In genomic region chrX:49249616-49250015, GRCh38 we compare ENCODE assay signal across 23 cellular contexts. TPM values are rescaled to one million over a fixed set of nuclear protein-coding genes. Genes with fewer than 3 reads are reported as not detected.
DNase-seq lines count a peak whose midpoint lies in the region; ATAC-seq, FAIRE-seq and TF ChIP-seq lines count a peak whose summit lies in the region.
"Had no signal": no experiment of that assay in that cellular context is flagged by ENCODE, and none has a peak within 500 bp of the region (broad histone marks: within the 10 kb centered on the region; RNA-seq: fewer than 3 reads in every experiment).

No MANE protein-coding gene starts in this region.

- H2AFZ ChIP-seq in K562 (ENCODE audit: low read depth, low read length), result no peak overlapping the region

- in situ Hi-C loops in K562 (cut with MboI), result no loop called here
- in situ Hi-C loops in gastrocnemius medialis (cut with MboI; ENCODE audit: low sequenced_read_pairs in 4 of 4), result no loop called here

- H3K36me3 ChIP-seq in CD4-positive, CD25-positive, alpha-beta regulatory T cell (ENCODE audit: control insufficient read depth, insufficient read depth, low read length), result peaks cover 28% of the 10 kb centered on the region
- peaks cover 39% of the 10 kb centered on the region; the same call in 2 of the 3 replicates for H3K36me3 ChIP-seq in K562 (ENCODE audit: control insufficient read depth, insufficient read depth, low read length)
- peaks cover 0 to 5% of the 10 kb centered on the region in 2 donors for H3K36me3 ChIP-seq in gastrocnemius medialis

- peak overlapping the region in 1 of 4 donors; percentile 60 for H3K4me3 Mint-ChIP-seq in CD4-positive, CD25-positive, alpha-beta regulatory T cell
- H3K4me3 Mint-ChIP-seq in activated CD8-positive, alpha-beta T cell treated with anti-CD3 and anti-CD28 coated beads for 36 hours, result no peak overlapping the region
- H3K4me3 Mint-ChIP-seq in stimulated activated effector memory CD8-positive, alpha-beta T cell treated with anti-CD3 and anti-CD28 coated beads, Interleukin-12 subunit alpha, Interleukin-12 subunit beta, amount 100 ng/mL, for 72 hours, result no peak overlapping the region
- H3K4me3 Mint-ChIP-seq: B cell; CD4-positive, alpha-beta T cell had no signal

- H3K9ac ChIP-seq in K562 (ENCODE audit: insufficient read depth in 1 of 2, low read depth in 2 of 2, low read length in 2 of 2), result no peak overlapping the region
- H3K9ac ChIP-seq: BLaER1 had no signal

- no peaks in the 10 kb centered on the region for H4K20me1 ChIP-seq in K562 (replicated peaks; ENCODE audit: control insufficient read depth, insufficient read depth, low read length)
- H4K20me1 ChIP-seq: BLaER1 had no signal

- no peaks in the 10 kb centered on the region; the same call in 2 of the 3 replicates for H3K79me2 ChIP-seq in K562 (ENCODE audit: control insufficient read depth, insufficient read depth, low read length)

- no peak for TF ChIP-seq RAD21 in K562 (CRISPR knock-in tag; conservative IDR thresholded peaks at IDR 0.05 in 1 of 2, IDR thresholded peaks at IDR 0.05 in 1 of 2)

- TF ChIP-seq EP300 in K562 (IDR thresholded peaks at IDR 0.05; ENCODE audit: low read length), result no peak

- BruUV-seq in K562 (replicated peaks; lab: Mats Ljungman, UMichigan), result no TSS peak

- H3K9me1 ChIP-seq in K562 (ENCODE audit: control insufficient read depth, insufficient read depth, low read length), result no peaks in the 10 kb centered on the region

- CTCF ChIA-PET in activated CD8-positive, alpha-beta T cell treated with anti-CD3 and anti-CD28 coated beads for 36 hours (lab: Charles Lee), result no interaction called here
- CTCF ChIA-PET in K562 (lab: Yijun Ruan, JAX; ENCODE audit: low intra/inter-chr PET ratio), result no interaction called here

- intact Hi-C loops in activated CD8-positive, alpha-beta T cell treated with anti-CD3 and anti-CD28 coated beads for 36 hours (cut with micrococcal nuclease), result no loop called here
- intact Hi-C loops in K562 (cut with micrococcal nuclease), result no loop called here
- intact Hi-C loops in gastrocnemius medialis (cut with DNase I; ENCODE audit: low total_unique reads), result no loop called here

- peaks cover 14% of the 10 kb centered on the region for H3K36me3 Mint-ChIP-seq in CD4-positive, CD25-positive, alpha-beta regulatory T cell
- peaks cover 19% of the 10 kb centered on the region for H3K36me3 Mint-ChIP-seq in activated CD8-positive, alpha-beta T cell treated with anti-CD3 and anti-CD28 coated beads for 36 hours (ENCODE audit: low read depth)
- peaks cover 85% of the 10 kb centered on the region for H3K36me3 Mint-ChIP-seq in stimulated activated effector memory CD8-positive, alpha-beta T cell treated with anti-CD3 and anti-CD28 coated beads, Interleukin-12 subunit alpha, Interleukin-12 subunit beta, amount 100 ng/mL, for 72 hours

- peak in 1 of 3 donors; percentile 51 for DNase-seq in CD4-positive, CD25-positive, alpha-beta regulatory T cell
- no peak for DNase-seq in activated CD8-positive, alpha-beta T cell treated with anti-CD3 and anti-CD28 coated beads for 36 hours
- DNase-seq in K562 (ENCODE audit: extremely low read depth in 1 of 4, low spot score in 3 of 4) (no peak), NCI-H2171 (lab: John Stamatoyannopoulos, UW) (no peak), GDM1 (lab: John Stamatoyannopoulos, UW) (no peak), gastrocnemius medialis (no peak)
- DNase-seq in stimulated activated effector memory CD8-positive, alpha-beta T cell treated with anti-CD3 and anti-CD28 coated beads, Interleukin-12 subunit alpha, Interleukin-12 subunit beta, amount 100 ng/mL, for 72 hours (ENCODE audit: low spot score in 2 of 2), result no peak
- DNase-seq: CD4-positive, alpha-beta T cell; CD8-positive, alpha-beta memory T cell; DMS 273 treated with DMSO at 0.1 percent for 48 hours; DMS79; EL; GF-D8; GOT3; HCEC 1CT had no signal

- 83% methylated on average over 2 of the region's 9 CpGs for WGBS in K562 (ENCODE audit: insufficient coverage, low coverage, missing lambda C conversion rate)

- H3K27ac Mint-ChIP-seq in CD4-positive, CD25-positive, alpha-beta regulatory T cell, result no peak overlapping the region
- no peak overlapping the region for H3K27ac Mint-ChIP-seq in activated CD8-positive, alpha-beta T cell treated with anti-CD3 and anti-CD28 coated beads for 36 hours
- peak overlapping the region; percentile 83 for H3K27ac Mint-ChIP-seq in stimulated activated effector memory CD8-positive, alpha-beta T cell treated with anti-CD3 and anti-CD28 coated beads, Interleukin-12 subunit alpha, Interleukin-12 subunit beta, amount 100 ng/mL, for 72 hours
- H3K27ac Mint-ChIP-seq: B cell had no signal

- H3K9me3 Mint-ChIP-seq in CD4-positive, CD25-positive, alpha-beta regulatory T cell, result peaks cover 0 to 2% (median 0%) of the 10 kb centered on the region in 7 donors
- no peaks in the 10 kb centered on the region for H3K9me3 Mint-ChIP-seq in activated CD8-positive, alpha-beta T cell treated with anti-CD3 and anti-CD28 coated beads for 36 hours
- no peaks in the 10 kb centered on the region for H3K9me3 Mint-ChIP-seq in stimulated activated effector memory CD8-positive, alpha-beta T cell treated with anti-CD3 and anti-CD28 coated beads, Interleukin-12 subunit alpha, Interleukin-12 subunit beta, amount 100 ng/mL, for 72 hours
- H3K9me3 Mint-ChIP-seq: CD4-positive, alpha-beta T cell; CD8-positive, alpha-beta memory T cell had no signal

- H3K4me3 ChIP-seq in CD4-positive, CD25-positive, alpha-beta regulatory T cell (ENCODE audit: low read depth, low read length), result no peak overlapping the region
- no peak overlapping the region for H3K4me3 ChIP-seq in K562
- H3K4me3 ChIP-seq in gastrocnemius medialis, result no peak overlapping the region
- H3K4me3 ChIP-seq: BLaER1 had no signal

- FAIRE-seq in K562 (lab: Jason Lieb, UNC), result no peak
- FAIRE-seq: D721Med, GM12891, H54 had no signal

- no peaks in the 10 kb centered on the region for H3K27me3 Mint-ChIP-seq in CD4-positive, CD25-positive, alpha-beta regulatory T cell
- H3K27me3 Mint-ChIP-seq in activated CD8-positive, alpha-beta T cell treated with anti-CD3 and anti-CD28 coated beads for 36 hours, result no peaks in the 10 kb centered on the region
- H3K27me3 Mint-ChIP-seq: B cell; CD4-positive, alpha-beta T cell had no signal

- peaks cover 65% of the 10 kb centered on the region for H3K4me1 ChIP-seq in CD4-positive, CD25-positive, alpha-beta regulatory T cell (ENCODE audit: control insufficient read depth, insufficient read depth, low read length, poor library complexity, severe bottlenecking)
- peaks cover 12 to 32% of the 10 kb centered on the region in 2 experiments; a peak in 4 of 5 replicates for H3K4me1 ChIP-seq in K562 (replicated peaks in 1 of 2; ENCODE audit: control insufficient read depth in 2 of 2, insufficient read depth in 2 of 2, low read length in 2 of 2)
- H3K4me1 ChIP-seq in gastrocnemius medialis, result no peaks in the 10 kb centered on the region
- H3K4me1 ChIP-seq: BLaER1 had no signal

- POLR2A ChIA-PET in activated CD8-positive, alpha-beta T cell treated with anti-CD3 and anti-CD28 coated beads for 36 hours (lab: Charles Lee), result interaction anchor here (0.7 to 1.3 kb wide), 3 partner anchors 9 to 24 kb away, joined by 3 to 5 read pairs (median 3); no protein-coding TSS in a partner anchor
- POLR2A ChIA-PET in K562 (lab: Yijun Ruan, JAX), result interaction anchor here (0.9 to 2.4 kb wide), 5 partner anchors 8 to 23 kb away, joined by 3 to 10 read pairs (median 4); no protein-coding TSS in a partner anchor

- TF ChIP-seq POLR2A in K562 (conservative IDR thresholded peaks at IDR 0.05), result no peak
- no peak for TF ChIP-seq POLR2A in gastrocnemius medialis (IDR thresholded peaks at IDR 0.05)

- peaks cover 0 to 69% (median 21%) of the 10 kb centered on the region in 4 donors for H3K4me1 Mint-ChIP-seq in CD4-positive, CD25-positive, alpha-beta regulatory T cell
- H3K4me1 Mint-ChIP-seq in activated CD8-positive, alpha-beta T cell treated with anti-CD3 and anti-CD28 coated beads for 36 hours (ENCODE audit: low read depth), result peaks cover 7% of the 10 kb centered on the region
- H3K4me1 Mint-ChIP-seq in stimulated activated effector memory CD8-positive, alpha-beta T cell treated with anti-CD3 and anti-CD28 coated beads, Interleukin-12 subunit alpha, Interleukin-12 subunit beta, amount 100 ng/mL, for 72 hours, result peaks cover 34% of the 10 kb centered on the region

- H3K4me2 ChIP-seq in K562 (ENCODE audit: insufficient read depth, low read length), result no peak overlapping the region
- H3K4me2 ChIP-seq: BLaER1 had no signal

- peak; percentile 2 to 3 for ATAC-seq in CD4-positive, CD25-positive, alpha-beta regulatory T cell (ENCODE audit: low read depth in 2 of 2)
- ATAC-seq in activated CD8-positive, alpha-beta T cell treated with anti-CD3 and anti-CD28 coated beads for 36 hours, result peak; percentile 18
- ATAC-seq in K562 (no peak), gastrocnemius medialis (no peak)
- no peak for ATAC-seq in stimulated activated effector memory CD8-positive, alpha-beta T cell treated with anti-CD3 and anti-CD28 coated beads, Interleukin-12 subunit alpha, Interleukin-12 subunit beta, amount 100 ng/mL, for 72 hours

- peak overlapping the region; percentile 66 for H3K27ac ChIP-seq in CD4-positive, CD25-positive, alpha-beta regulatory T cell (ENCODE audit: insufficient read depth, low read length, poor library complexity, severe bottlenecking)
- H3K27ac ChIP-seq in K562 (ENCODE audit: extremely low read depth, low read depth, low read length) (no peak overlapping the region), gastrocnemius medialis (no peak overlapping the region)
- H3K27ac ChIP-seq: BLaER1, C4-2B had no signal

- H3K9me3 ChIP-seq in CD4-positive, CD25-positive, alpha-beta regulatory T cell (ENCODE audit: control insufficient read depth in 2 of 2, low read length in 2 of 2), result no peaks in the 10 kb centered on the region
- H3K9me3 ChIP-seq in K562 (replicated peaks; ENCODE audit: control insufficient read depth, insufficient read depth, low read depth, low read length), result no peaks in the 10 kb centered on the region
- H3K9me3 ChIP-seq in gastrocnemius medialis, result no peaks in the 10 kb centered on the region
- H3K9me3 ChIP-seq: BLaER1 had no signal

- no peak for TF ChIP-seq CTCF in activated CD8-positive, alpha-beta T cell treated with anti-CD3 and anti-CD28 coated beads for 36 hours (IDR thresholded peaks at IDR 0.05)
- TF ChIP-seq CTCF in K562 (IDR thresholded peaks at IDR 0.05 in 2 of 3, conservative IDR thresholded peaks at IDR 0.05 in 1 of 3; ENCODE audit: insufficient read depth in 2 of 3, low read depth in 1 of 3, low read length in 3 of 3) (no peak), gastrocnemius medialis (IDR thresholded peaks at IDR 0.05 in 4 of 5, conservative IDR thresholded peaks at IDR 0.05 in 1 of 5) (no peak)

- no peaks in the 10 kb centered on the region for H3K27me3 ChIP-seq in CD4-positive, CD25-positive, alpha-beta regulatory T cell (ENCODE audit: control insufficient read depth, insufficient read depth, low read length)
- no peaks in the 10 kb centered on the region for H3K27me3 ChIP-seq in K562 (ENCODE audit: control insufficient read depth in 2 of 2, insufficient read depth in 2 of 2, low read length in 2 of 2)
- H3K27me3 ChIP-seq in gastrocnemius medialis, result no peaks in the 10 kb centered on the region

RNA-seq across cellular contexts. Expression of gene CCDC22, which starts 14.3 kb away (rescaled TPM):
- 18.3 TPM for total RNA-seq in CD4-positive, CD25-positive, alpha-beta regulatory T cell
- polyA plus RNA-seq in CD4-positive, CD25-positive, alpha-beta regulatory T cell, result 10 to 100 TPM; 18.8 to 34.6 (median 28.0) TPM
- total RNA-seq in activated CD8-positive, alpha-beta T cell treated with anti-CD3 and anti-CD28 coated beads for 36 hours, result 10 to 100 TPM; 27.4 to 29.9 TPM
- total RNA-seq in K562 (2011; cell fraction: chromatin; rRNA removed; ENCODE audit: low replicate concordance), result 18.9 and 51.1 TPM in 2 replicates
- 27.2 and 29.1 TPM in 2 replicates for total RNA-seq in K562 (2011; cell fraction: nucleolus; rRNA removed)
- 22.7 and 25.3 TPM in 2 replicates for total RNA-seq in K562 (2011; cell fraction: nucleoplasm; rRNA removed)
- total RNA-seq in K562 (2014; rRNA removed), result 13.5 and 14.0 TPM in 2 replicates
- 2.5 and 3.6 TPM in 2 replicates for total RNA-seq in K562 (2014; rRNA removed; fragmentation: Illumina TruSeq; extraction: Trizol)
- 6.6 and 7.1 TPM in 2 replicates for total RNA-seq in K562 (2015; rRNA removed; fragmentation: Illumina TruSeq; extraction: Trizol)
- total RNA-seq in K562 (2021), result 20.9 and 22.7 TPM in 2 replicates
- 11.7 and 26.4 TPM in 2 replicates for polyA plus RNA-seq in K562 (2011; rRNA removed)
- polyA plus RNA-seq in K562 (2011; cell fraction: cytosol; rRNA removed), result 19.0 and 32.2 TPM in 2 replicates
- polyA plus RNA-seq in K562 (2011; cell fraction: nucleus; rRNA removed), result 72.0 and 73.7 TPM in 2 replicates
- 14.8 and 30.0 TPM in 2 replicates for polyA plus RNA-seq in K562 (2012)
- 5.1 and 12.0 TPM in 2 replicates for polyA plus RNA-seq in K562 (2014; fragmentation: Illumina TruSeq; extraction: Trizol)
- under 1 TPM; 0.32 to 0.74 TPM for polyA plus RNA-seq in K562 (2014; fragmentation: Nextera tagmentation; extraction: Ambion mirVana)
- 11.1 and 13.6 TPM in 2 replicates for polyA plus RNA-seq in K562 (2014; rRNA removed)
- polyA minus RNA-seq in K562 (2011; rRNA and poly(A)+ RNA removed), result 12.0 and 15.2 TPM in 2 replicates
- polyA minus RNA-seq in K562 (2011; cell fraction: cytosol; rRNA and poly(A)+ RNA removed), result 21.5 and 24.4 TPM in 2 replicates
- 9.8 and 17.3 TPM in 2 replicates for polyA minus RNA-seq in K562 (2011; cell fraction: nucleus; rRNA and poly(A)+ RNA removed)
- 10 to 100 TPM; 11.1 to 22.0 (median 17.0) TPM for total RNA-seq in gastrocnemius medialis

RNA-seq across cellular contexts. Expression of gene FOXP3, which starts 14.9 kb away (rescaled TPM):
- 198 TPM for total RNA-seq in CD4-positive, CD25-positive, alpha-beta regulatory T cell
- polyA plus RNA-seq in CD4-positive, CD25-positive, alpha-beta regulatory T cell, result 100 to 1,000 TPM; 154 to 190 (median 172) TPM
- total RNA-seq in activated CD8-positive, alpha-beta T cell treated with anti-CD3 and anti-CD28 coated beads for 36 hours, result 10 to 100 TPM; 22.3 to 23.5 TPM
- total RNA-seq in K562 (2011; cell fraction: chromatin; rRNA removed; ENCODE audit: low replicate concordance), result 0.19 TPM in 1 of 2 replicates, not detected in the other
- 0.26 and 0.33 TPM in 2 replicates for total RNA-seq in K562 (2011; cell fraction: nucleolus; rRNA removed)
- total RNA-seq in K562 (2011; cell fraction: nucleoplasm; rRNA removed), result 0.31 TPM in 1 of 2 replicates, not detected in the other
- total RNA-seq in K562 (2014; rRNA removed) (not detected in 2 replicates), K562 (2014; rRNA removed; fragmentation: Illumina TruSeq; extraction: Trizol) (0.07 TPM in 1 of 2 replicates, not detected in the other), K562 (2015; rRNA removed; fragmentation: Illumina TruSeq; extraction: Trizol) (0.08 TPM in 1 of 2 replicates, not detected in the other), K562 (2021) (0.16 and 0.24 TPM in 2 replicates), gastrocnemius medialis (not detected)
- polyA plus RNA-seq in K562 (2011; rRNA removed) (0.07 and 0.12 TPM in 2 replicates), K562 (2014; fragmentation: Illumina TruSeq; extraction: Trizol) (0.13 and 0.29 TPM in 2 replicates), K562 (2014; fragmentation: Nextera tagmentation; extraction: Ambion mirVana) (under 1 TPM in 1 of 2 experiments, not detected in 1; 0.04 TPM), K562 (2014; rRNA removed) (not detected in 2 replicates)
- 0.18 and 0.22 TPM in 2 replicates for polyA plus RNA-seq in K562 (2011; cell fraction: cytosol; rRNA removed)
- polyA plus RNA-seq in K562 (2011; cell fraction: nucleus; rRNA removed), result 0.20 and 0.24 TPM in 2 replicates
- polyA plus RNA-seq in K562 (2012), result 0.30 and 0.40 TPM in 2 replicates
- 0.14 TPM in 1 of 2 replicates, not detected in the other for polyA minus RNA-seq in K562 (2011; rRNA and poly(A)+ RNA removed)
- not detected in 2 replicates for polyA minus RNA-seq in K562 (2011; cell fraction: cytosol; rRNA and poly(A)+ RNA removed)
- not detected in 2 replicates for polyA minus RNA-seq in K562 (2011; cell fraction: nucleus; rRNA and poly(A)+ RNA removed)
- total RNA-seq: A172, B cell had no signal

RNA-seq across cellular contexts. Expression of gene CACNA1F, which starts 16.5 kb away (rescaled TPM):
- total RNA-seq in CD4-positive, CD25-positive, alpha-beta regulatory T cell, result 0.69 TPM
- polyA plus RNA-seq in CD4-positive, CD25-positive, alpha-beta regulatory T cell, result not detected
- 1 to 10 TPM in 1 of 2 experiments, under 1 TPM in 1; 0.90 to 1.1 TPM for total RNA-seq in activated CD8-positive, alpha-beta T cell treated with anti-CD3 and anti-CD28 coated beads for 36 hours
- total RNA-seq in K562 (2011; cell fraction: chromatin; rRNA removed; ENCODE audit: low replicate concordance), result 2.0 TPM in 2 replicates
- total RNA-seq in K562 (2011; cell fraction: nucleolus; rRNA removed), result 0.79 and 0.83 TPM in 2 replicates
- 0.84 and 1.7 TPM in 2 replicates for total RNA-seq in K562 (2011; cell fraction: nucleoplasm; rRNA removed)
- total RNA-seq in K562 (2014; rRNA removed) (under 0.01 TPM in 1 of 2 replicates, not detected in the other), K562 (2014; rRNA removed; fragmentation: Illumina TruSeq; extraction: Trizol) (not detected in 2 replicates), K562 (2015; rRNA removed; fragmentation: Illumina TruSeq; extraction: Trizol) (not detected in 2 replicates), K562 (2021) (0.04 TPM in 2 replicates), gastrocnemius medialis (not detected)
- polyA plus RNA-seq in K562 (2011; rRNA removed) (0.13 and 0.37 TPM in 2 replicates), K562 (2014; fragmentation: Illumina TruSeq; extraction: Trizol) (0.01 and 0.03 TPM in 2 replicates), K562 (2014; fragmentation: Nextera tagmentation; extraction: Ambion mirVana) (under 1 TPM in 1 of 2 experiments, not detected in 1; 0.01 TPM), K562 (2014; rRNA removed) (0.15 and 0.41 TPM in 2 replicates)
- polyA plus RNA-seq in K562 (2011; cell fraction: cytosol; rRNA removed), result 0.10 and 0.22 TPM in 2 replicates
- polyA plus RNA-seq in K562 (2011; cell fraction: nucleus; rRNA removed), result 1.5 and 1.9 TPM in 2 replicates
- polyA plus RNA-seq in K562 (2012), result 0.10 and 0.36 TPM in 2 replicates
- 0.04 and 0.06 TPM in 2 replicates for polyA minus RNA-seq in K562 (2011; rRNA and poly(A)+ RNA removed)
- not detected in 2 replicates for polyA minus RNA-seq in K562 (2011; cell fraction: cytosol; rRNA and poly(A)+ RNA removed)
- 0.27 and 0.56 TPM in 2 replicates for polyA minus RNA-seq in K562 (2011; cell fraction: nucleus; rRNA and poly(A)+ RNA removed)
- total RNA-seq: A172 had no signal
- polyA plus RNA-seq: AG04450; CD8-positive, alpha-beta memory T cell had no signal

RNA-seq across cellular contexts. Expression of gene PPP1R3F, which starts 20.0 kb away (rescaled TPM):
- 19.4 TPM for total RNA-seq in CD4-positive, CD25-positive, alpha-beta regulatory T cell
- polyA plus RNA-seq in CD4-positive, CD25-positive, alpha-beta regulatory T cell, result 10 to 100 TPM; 11.8 to 28.0 (median 15.1) TPM
- total RNA-seq in activated CD8-positive, alpha-beta T cell treated with anti-CD3 and anti-CD28 coated beads for 36 hours, result 1 to 10 TPM; 4.8 to 5.4 TPM
- total RNA-seq in K562 (2011; cell fraction: chromatin; rRNA removed; ENCODE audit: low replicate concordance), result 1.2 and 2.2 TPM in 2 replicates
- total RNA-seq in K562 (2011; cell fraction: nucleolus; rRNA removed), result 2.7 and 5.1 TPM in 2 replicates
- total RNA-seq in K562 (2011; cell fraction: nucleoplasm; rRNA removed), result 0.88 and 1.1 TPM in 2 replicates
- 0.54 and 0.69 TPM in 2 replicates for total RNA-seq in K562 (2014; rRNA removed)
- total RNA-seq in K562 (2014; rRNA removed; fragmentation: Illumina TruSeq; extraction: Trizol), result 0.06 and 0.18 TPM in 2 replicates
- total RNA-seq in K562 (2015; rRNA removed; fragmentation: Illumina TruSeq; extraction: Trizol), result 0.57 and 0.91 TPM in 2 replicates
- 0.81 and 0.86 TPM in 2 replicates for total RNA-seq in K562 (2021)
- 0.32 and 0.61 TPM in 2 replicates for polyA plus RNA-seq in K562 (2011; rRNA removed)
- 0.38 and 0.52 TPM in 2 replicates for polyA plus RNA-seq in K562 (2011; cell fraction: cytosol; rRNA removed)
- polyA plus RNA-seq in K562 (2011; cell fraction: nucleus; rRNA removed), result 1.6 and 2.2 TPM in 2 replicates
- polyA plus RNA-seq in K562 (2012), result 0.39 and 1.00 TPM in 2 replicates
- polyA plus RNA-seq in K562 (2014; fragmentation: Illumina TruSeq; extraction: Trizol), result 0.16 and 0.32 TPM in 2 replicates
- polyA plus RNA-seq in K562 (2014; fragmentation: Nextera tagmentation; extraction: Ambion mirVana), result under 1 TPM in 1 of 2 experiments, not detected in 1; 0.03 TPM
- polyA plus RNA-seq in K562 (2014; rRNA removed), result 0.56 and 1.1 TPM in 2 replicates
- polyA minus RNA-seq in K562 (2011; rRNA and poly(A)+ RNA removed), result 0.18 and 0.36 TPM in 2 replicates
- not detected in 2 replicates for polyA minus RNA-seq in K562 (2011; cell fraction: cytosol; rRNA and poly(A)+ RNA removed)
- polyA minus RNA-seq in K562 (2011; cell fraction: nucleus; rRNA and poly(A)+ RNA removed), result 3.0 and 3.4 TPM in 2 replicates
- total RNA-seq in gastrocnemius medialis, result 10 to 100 TPM; 24.0 to 49.6 (median 34.2) TPM

RNA-seq across cellular contexts. Expression of gene SYP, which starts 49.6 kb away (rescaled TPM):
- 1.3 TPM for total RNA-seq in CD4-positive, CD25-positive, alpha-beta regulatory T cell
- under 1 TPM; 0.67 to 0.95 (median 0.84) TPM for polyA plus RNA-seq in CD4-positive, CD25-positive, alpha-beta regulatory T cell
- 10 to 100 TPM; 10.2 to 11.4 TPM for total RNA-seq in activated CD8-positive, alpha-beta T cell treated with anti-CD3 and anti-CD28 coated beads for 36 hours
- 4.8 and 8.4 TPM in 2 replicates for total RNA-seq in K562 (2011; cell fraction: chromatin; rRNA removed; ENCODE audit: low replicate concordance)
- 6.8 and 7.3 TPM in 2 replicates for total RNA-seq in K562 (2011; cell fraction: nucleolus; rRNA removed)
- 6.0 and 10.6 TPM in 2 replicates for total RNA-seq in K562 (2011; cell fraction: nucleoplasm; rRNA removed)
- 3.4 and 3.9 TPM in 2 replicates for total RNA-seq in K562 (2014; rRNA removed)
- 2.2 and 2.6 TPM in 2 replicates for total RNA-seq in K562 (2014; rRNA removed; fragmentation: Illumina TruSeq; extraction: Trizol)
- total RNA-seq in K562 (2015; rRNA removed; fragmentation: Illumina TruSeq; extraction: Trizol), result 1.5 and 1.6 TPM in 2 replicates
- 2.1 and 3.0 TPM in 2 replicates for total RNA-seq in K562 (2021)
- 3.9 and 5.1 TPM in 2 replicates for polyA plus RNA-seq in K562 (2011; rRNA removed)
- 5.7 and 10.1 TPM in 2 replicates for polyA plus RNA-seq in K562 (2011; cell fraction: cytosol; rRNA removed)
- polyA plus RNA-seq in K562 (2011; cell fraction: nucleus; rRNA removed), result 3.8 and 7.1 TPM in 2 replicates
- polyA plus RNA-seq in K562 (2012), result 1.8 and 4.5 TPM in 2 replicates
- polyA plus RNA-seq in K562 (2014; fragmentation: Illumina TruSeq; extraction: Trizol), result 2.4 and 2.9 TPM in 2 replicates
- under 1 TPM; 0.48 to 0.52 TPM for polyA plus RNA-seq in K562 (2014; fragmentation: Nextera tagmentation; extraction: Ambion mirVana)
- polyA plus RNA-seq in K562 (2014; rRNA removed), result 3.6 and 4.3 TPM in 2 replicates
- 1.6 and 3.3 TPM in 2 replicates for polyA minus RNA-seq in K562 (2011; rRNA and poly(A)+ RNA removed)
- 1.3 and 4.0 TPM in 2 replicates for polyA minus RNA-seq in K562 (2011; cell fraction: cytosol; rRNA and poly(A)+ RNA removed)
- polyA minus RNA-seq in K562 (2011; cell fraction: nucleus; rRNA and poly(A)+ RNA removed), result 3.8 and 4.0 TPM in 2 replicates
- 1 to 10 TPM in 1 of 4 donors, under 1 TPM in 3; 0.15 to 3.9 (median 0.40) TPM for total RNA-seq in gastrocnemius medialis

Comparison
In these comparisons a context has a peak if more than half of its experiments do, and no peak if none do; other contexts are left out.
1. ATAC-seq: peak in CD4-positive, CD25-positive, alpha-beta regulatory T cell (2 of 2) and activated CD8-positive, alpha-beta T cell treated with anti-CD3 and anti-CD28 coated beads for 36 hours (single experiment); none in K562 (single experiment), stimulated activated effector memory CD8-positive, alpha-beta T cell treated with anti-CD3 and anti-CD28 coated beads, Interleukin-12 subunit alpha, Interleukin-12 subunit beta, amount 100 ng/mL, for 72 hours (single experiment) and gastrocnemius medialis (0 of 2).
2. RNA of gene FOXP3, which starts 14.9 kb away (total RNA-seq): 198 TPM in CD4-positive, CD25-positive, alpha-beta regulatory T cell (single experiment) and 22.3 to 23.5 TPM in activated CD8-positive, alpha-beta T cell treated with anti-CD3 and anti-CD28 coated beads for 36 hours; 0.07 to 0.33 TPM in K562 and not detected in gastrocnemius medialis; every median in the first group is over 10 times any median in the second.